Comparison of ENCODE assay signal across 13 cellular contexts in genomic region chr10:53406532-53406931, GRCh38.
DNase-seq lines count a peak whose midpoint lies in the region; ATAC-seq and TF ChIP-seq lines count a peak whose summit lies in the region.
"Had no signal": no experiment of that assay in that cellular context is flagged by ENCODE, and none has a peak within 500 bp of the region (broad histone marks: within the 10 kb centered on the region; RNA-seq: fewer than 3 reads in every experiment).

No MANE protein-coding gene starts in this region.

- no CpG with 5 or more reads among the region's 3 CpGs for WGBS in IMR-90 (ENCODE audit: extremely low coverage in 2 of 2, insufficient read length in 1 of 2), 2 experiments
- WGBS in mesendoderm (ENCODE audit: extremely low coverage, insufficient coverage, low lambda C conversion rate), result no CpG with 5 or more reads among the region's 3 CpGs

- no peaks in the 10 kb centered on the region for H3K9me1 ChIP-seq in IMR-90 (ENCODE audit: insufficient read depth, low read length)

- no peak overlapping the region for H2AK9ac ChIP-seq in IMR-90 (replicated peaks; ENCODE audit: low read depth, low read length, poor library complexity)

- DNase-seq in IMR-90 (peak; percentile 8), choroid plexus epithelial cell (ENCODE audit: low read depth) (peak; percentile 4), mesendoderm (no peak), HT-29 (ENCODE audit: low spot score) (no peak), NCI-H748 (lab: John Stamatoyannopoulos, UW; ENCODE audit: unreplicated experiment) (no peak)
- DNase-seq in stimulated activated CD4-positive, alpha-beta T cell treated with anti-CD3 and anti-CD28 coated beads, Interleukin-4, amount 100 ng/mL, for 1 hour, result no peak
- DNase-seq: C1 segment of cervical spinal cord; CD4-positive, alpha-beta T cell; DMS79; GM23248 had no signal

- no peak overlapping the region for H2BK120ac ChIP-seq in IMR-90 (ENCODE audit: low read depth, low read length)
- H2BK120ac ChIP-seq in mesendoderm (ENCODE audit: low read depth, low read length), result no peak overlapping the region

- no peak overlapping the region for H2BK20ac ChIP-seq in IMR-90 (ENCODE audit: low read depth, low read length)

- H3K79me1 ChIP-seq in IMR-90 (ENCODE audit: low read depth in 1 of 2, low read length in 2 of 2), result no peaks in the 10 kb centered on the region
- no peaks in the 10 kb centered on the region for H3K79me1 ChIP-seq in mesendoderm (ENCODE audit: low read length)

- H4K5ac ChIP-seq in IMR-90 (ENCODE audit: low read depth, low read length), result no peak overlapping the region
- H4K5ac ChIP-seq in mesendoderm (ENCODE audit: low read length), result no peak overlapping the region

- H4K8ac ChIP-seq in IMR-90 (ENCODE audit: low read depth in 2 of 2, low read length in 2 of 2) (no peak overlapping the region), mesendoderm (ENCODE audit: low read depth, low read length) (no peak overlapping the region)

- no peak for TF ChIP-seq POLR2A in IMR-90 (IDR thresholded peaks at IDR 0.05; ENCODE audit: low read depth, low read length)

- TF ChIP-seq RAD21 in IMR-90 (IDR thresholded peaks at IDR 0.05; ENCODE audit: low read length), result no peak

- H3K4me3 ChIP-seq in IMR-90 (ENCODE audit: insufficient read depth, low read depth, low read length), result no peak overlapping the region
- H3K4me3 ChIP-seq in choroid plexus epithelial cell (ENCODE audit: low read depth, low read length), result no peak overlapping the region
- H3K4me3 ChIP-seq in mesendoderm (ENCODE audit: low read length), result no peak overlapping the region
- H3K4me3 ChIP-seq: GM12878, GM23248, HAP-1 had no signal

- H3K36me3 ChIP-seq in IMR-90 (ENCODE audit: control insufficient read depth, insufficient read depth, low read length), result no peaks in the 10 kb centered on the region
- no peaks in the 10 kb centered on the region for H3K36me3 ChIP-seq in mesendoderm (ENCODE audit: control insufficient read depth, insufficient read depth, low read length)
- H3K36me3 ChIP-seq: HAP-1 had no signal

- H3K4me1 ChIP-seq in IMR-90 (ENCODE audit: control insufficient read depth, insufficient read depth, low read length), result no peaks in the 10 kb centered on the region
- no peaks in the 10 kb centered on the region for H3K4me1 ChIP-seq in mesendoderm (ENCODE audit: control insufficient read depth, low read depth, low read length)
- H3K4me1 ChIP-seq: HAP-1 had no signal

- H3K9me3 ChIP-seq in IMR-90 (ENCODE audit: control insufficient read depth, insufficient read depth, low read length), result no peaks in the 10 kb centered on the region
- H3K9me3 ChIP-seq: HAP-1 had no signal

- in situ Hi-C loops in IMR-90 (cut with MboI; ENCODE audit: low sequenced_read_pairs), result no loop called here

- H3K9ac ChIP-seq in IMR-90 (ENCODE audit: low read depth, low read length) (no peak overlapping the region), mesendoderm (ENCODE audit: low read length) (no peak overlapping the region)
- H3K9ac ChIP-seq: GM23248 had no signal

- H3K27ac ChIP-seq in IMR-90 (ENCODE audit: insufficient read depth, low read length), result no peak overlapping the region
- no peak overlapping the region for H3K27ac ChIP-seq in mesendoderm (ENCODE audit: low read depth, low read length)
- H3K27ac ChIP-seq: GM23248 had no signal

- no peak overlapping the region for H2BK5ac ChIP-seq in IMR-90 (ENCODE audit: low read depth, low read length, poor library complexity, severe bottlenecking)
- H2BK5ac ChIP-seq in mesendoderm (ENCODE audit: low read length), result no peak overlapping the region

- BruUV-seq in IMR-90 (replicated peaks; lab: Mats Ljungman, UMichigan), result no TSS peak

- intact Hi-C loops in IMR-90 (cut with micrococcal nuclease), result no loop called here

- ATAC-seq in IMR-90 (ENCODE audit: low read depth) (no peak), SK-N-SH treated with all-trans-retinoic acid at 6 μM for 48 hours (no peak)
- ATAC-seq: GM12878 had no signal

- POLR2A ChIA-PET in IMR-90 (lab: Charles Lee; ENCODE audit: unreplicated experiment), result no interaction called here

- H4K91ac ChIP-seq in IMR-90 (ENCODE audit: insufficient read depth, low read depth, low read length), result no peak overlapping the region

- CTCF ChIA-PET in IMR-90 (lab: Yijun Ruan, JAX), result no interaction called here

- H3K27me3 ChIP-seq in IMR-90 (ENCODE audit: control insufficient read depth, insufficient read depth, low read length) (no peaks in the 10 kb centered on the region), mesendoderm (ENCODE audit: insufficient read depth, low read length, poor library complexity) (no peaks in the 10 kb centered on the region)

- H3K79me2 ChIP-seq in mesendoderm (ENCODE audit: control insufficient read depth, insufficient read depth, low read length), result no peaks in the 10 kb centered on the region

- H3K23ac ChIP-seq in IMR-90 (ENCODE audit: low read depth, low read length) (no peak overlapping the region), mesendoderm (ENCODE audit: low read length) (no peak overlapping the region)

- no peak overlapping the region for H2BK15ac ChIP-seq in IMR-90 (ENCODE audit: low read depth, low read length)
- peak overlapping the region; percentile 38 for H2BK15ac ChIP-seq in mesendoderm (replicated peaks; ENCODE audit: low read depth)

- no peak overlapping the region for H2AFZ ChIP-seq in IMR-90 (replicated peaks; ENCODE audit: low read length, poor library complexity)
- H2AFZ ChIP-seq: GM23248 had no signal

- no peak for TF ChIP-seq CTCF in IMR-90 (conservative IDR thresholded peaks at IDR 0.05; ENCODE audit: low read depth, low read length)
- TF ChIP-seq CTCF in choroid plexus epithelial cell (conservative IDR thresholded peaks at IDR 0.05; ENCODE audit: low read depth, low read length), result no peak

- no peak overlapping the region for H3K4me2 ChIP-seq in IMR-90 (ENCODE audit: low read depth, low read length)
- no peak overlapping the region for H3K4me2 ChIP-seq in mesendoderm (ENCODE audit: low read length)

- H3K18ac ChIP-seq in IMR-90 (ENCODE audit: low read depth, low read length) (no peak overlapping the region), mesendoderm (ENCODE audit: low read length) (peak overlapping the region; percentile 41)

- H2AK5ac ChIP-seq in IMR-90 (ENCODE audit: low read depth, low read length) (no peak overlapping the region), mesendoderm (ENCODE audit: low read length) (no peak overlapping the region)

- H3K4ac ChIP-seq in IMR-90 (ENCODE audit: low read depth, low read length) (no peak overlapping the region), mesendoderm (ENCODE audit: low read depth, low read length) (no peak overlapping the region)

- H4K20me1 ChIP-seq in IMR-90 (ENCODE audit: insufficient read depth, low read length), result no peaks in the 10 kb centered on the region

- H3K14ac ChIP-seq in IMR-90 (replicated peaks; ENCODE audit: low read depth, low read length), result no peak overlapping the region

- dilution Hi-C loops in IMR-90 (cut with HindIII; ENCODE audit: low sequenced_read_pairs, unreplicated experiment), result no loop called here

- no peak overlapping the region for H3K56ac ChIP-seq in IMR-90 (ENCODE audit: extremely low read depth, insufficient read depth, low read length)
- no peak overlapping the region for H3K56ac ChIP-seq in mesendoderm (ENCODE audit: low read length)

TF ChIP-seq in IMR-90, 13 proteins besides CTCF, POLR2A, EP300 and RAD21:
- TF ChIP-seq NFE2L2 (IDR thresholded peaks at IDR 0.05; ENCODE audit: low read depth, low read length) (no peak), SMC3 (IDR thresholded peaks at IDR 0.05; ENCODE audit: low read depth, low read length) (no peak), RCOR1 (IDR thresholded peaks at IDR 0.05; ENCODE audit: insufficient replicate concordance, low read length) (no peak), USF2 (IDR thresholded peaks at IDR 0.05; ENCODE audit: low read depth, low read length) (no peak), FOS (IDR thresholded peaks at IDR 0.05; ENCODE audit: low read depth, low read length) (no peak), RFX5 (IDR thresholded peaks at IDR 0.05; ENCODE audit: low read depth, low read length) (no peak), MXI1 (IDR thresholded peaks at IDR 0.05; ENCODE audit: borderline replicate concordance, low read depth, low read length) (no peak), BHLHE40 (IDR thresholded peaks at IDR 0.05; ENCODE audit: low read depth, low read length) (no peak)

TF ChIP-seq in SK-N-SH treated with all-trans-retinoic acid at 6 μM for 48 hours, 23 proteins besides CTCF, POLR2A, EP300 and RAD21 (continues in another document):
- no peak for TF ChIP-seq ZNF565 (CRISPR knock-in tag; conservative IDR thresholded peaks at IDR 0.05; ENCODE audit: low read depth)
- TF ChIP-seq SNAI2 (CRISPR knock-in tag; IDR thresholded peaks at IDR 0.05), result no peak
- no peak for TF ChIP-seq POU6F1 (CRISPR knock-in tag; IDR thresholded peaks at IDR 0.05; ENCODE audit: borderline replicate concordance, low read depth)
- no peak for TF ChIP-seq CSRNP3 (CRISPR knock-in tag; IDR thresholded peaks at IDR 0.05)
- no peak for TF ChIP-seq BACH2 (CRISPR knock-in tag; IDR thresholded peaks at IDR 0.05; ENCODE audit: borderline replicate concordance)
- no peak for TF ChIP-seq ZNF8 (CRISPR knock-in tag; IDR thresholded peaks at IDR 0.05)

Comparison
In these comparisons a context has a peak if more than half of its experiments do, and no peak if none do; other contexts are left out.
1. DNase-seq: peak in IMR-90 (single experiment) and choroid plexus epithelial cell (single experiment); none in mesendoderm (single experiment), HT-29 (single experiment), NCI-H748 (single experiment) and stimulated activated CD4-positive, alpha-beta T cell treated with anti-CD3 and anti-CD28 coated beads, Interleukin-4, amount 100 ng/mL, for 1 hour (single experiment).